Comparison of ENCODE assay signal across 13 cellular contexts in the genomic region with DNA sequence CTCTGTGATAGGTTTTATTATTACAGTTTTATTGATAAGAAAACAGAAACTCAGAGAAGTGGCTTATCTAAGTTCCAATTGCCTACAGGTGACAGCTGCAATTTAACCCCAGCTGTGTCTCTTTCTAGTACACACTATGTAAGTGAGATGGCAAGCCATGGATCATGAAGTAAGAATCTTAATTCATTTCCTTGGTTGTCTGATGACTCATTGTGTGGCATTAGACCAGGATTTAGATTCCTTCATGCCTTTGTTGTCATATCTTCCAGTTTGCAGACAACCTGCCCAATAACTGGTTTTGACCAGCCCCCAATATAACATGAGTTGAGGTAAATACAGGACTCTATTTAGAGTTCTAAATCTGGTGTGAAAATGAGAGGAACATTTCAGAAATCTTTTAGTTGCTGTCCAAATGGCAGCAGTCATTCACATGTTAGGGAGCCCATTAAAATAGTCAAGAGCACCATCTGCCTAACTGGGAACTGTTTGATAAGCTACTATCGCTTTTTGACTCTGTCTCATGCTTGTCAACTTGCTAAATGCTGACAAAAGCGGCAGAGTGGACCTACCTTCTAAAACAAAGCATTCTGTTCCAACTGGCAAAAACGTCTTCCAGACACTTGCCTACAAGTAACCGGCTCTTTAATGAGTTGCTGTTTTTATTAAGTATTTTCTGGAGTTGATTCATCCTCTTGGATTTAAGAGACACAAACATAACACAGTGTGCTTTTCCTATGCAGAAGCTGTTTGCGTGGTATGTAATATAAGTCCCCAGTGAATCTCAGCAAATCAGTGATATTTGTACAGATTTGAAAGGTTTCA.
DNase-seq lines count a peak whose midpoint lies in the region; ATAC-seq and TF ChIP-seq lines count a peak whose summit lies in the region.
"Had no signal": no experiment of that assay in that cellular context is flagged by ENCODE, and none has a peak within 500 bp of the region (broad histone marks: within the 10 kb centered on the region; RNA-seq: fewer than 3 reads in every experiment).

No MANE protein-coding gene starts in this region.

- H3K27ac ChIP-seq in RWPE1, result no peak overlapping the region
- H3K27ac ChIP-seq: HL-60, sigmoid colon had no signal

- ATAC-seq in esophagus mucosa, result peak; percentile 86
- ATAC-seq in HG03045 (IDR thresholded peaks at IDR 0.05; ENCODE audit: unreplicated experiment), result no peak
- no peak for ATAC-seq in GM21786 (IDR thresholded peaks at IDR 0.05; ENCODE audit: unreplicated experiment)
- no peak for ATAC-seq in GM21390 (IDR thresholded peaks at IDR 0.05; ENCODE audit: unreplicated experiment)

- CTCF ChIA-PET in RWPE1 (lab: Yijun Ruan, JAX), result interaction anchor here (0.6 kb wide), 1 partner anchor 256 kb away, joined by 3 read pairs; the partner anchor contains the start of gene EDN1

- H3K4me3 ChIP-seq in retinal pigment epithelial cell (ENCODE audit: low read length), result no peak overlapping the region
- H3K4me3 ChIP-seq: sigmoid colon had no signal

- TF ChIP-seq CTCF in RWPE1 (conservative IDR thresholded peaks at IDR 0.05; ENCODE audit: low read depth) (no peak), retinal pigment epithelial cell (conservative IDR thresholded peaks at IDR 0.05; ENCODE audit: low read depth, low read length) (no peak)

- peak; percentile 61 for DNase-seq in GM03348 (ENCODE audit: low spot score)
- peak; percentile 71 for DNase-seq in RWPE1 (ENCODE audit: low spot score)
- DNase-seq in retinal pigment epithelial cell (ENCODE audit: low read depth), result peak; percentile 61
- DNase-seq in iPS-NIHi7 (ENCODE audit: extremely low spot score), result no peak
- DNase-seq: activated CD4-positive, CD25-positive, alpha-beta regulatory T cell treated with anti-CD3 and anti-CD28 coated beads, Interleukin-2, amount 50 U/mL, for 72 hours; left cardiac atrium; NCI-H187; sigmoid colon had no signal

- POLR2A ChIA-PET in RWPE1 (lab: Yijun Ruan, JAX; ENCODE audit: low non-redundant PET), result no interaction called here
